ENCODE assay signal across 24 cellular contexts in the genomic region with DNA sequence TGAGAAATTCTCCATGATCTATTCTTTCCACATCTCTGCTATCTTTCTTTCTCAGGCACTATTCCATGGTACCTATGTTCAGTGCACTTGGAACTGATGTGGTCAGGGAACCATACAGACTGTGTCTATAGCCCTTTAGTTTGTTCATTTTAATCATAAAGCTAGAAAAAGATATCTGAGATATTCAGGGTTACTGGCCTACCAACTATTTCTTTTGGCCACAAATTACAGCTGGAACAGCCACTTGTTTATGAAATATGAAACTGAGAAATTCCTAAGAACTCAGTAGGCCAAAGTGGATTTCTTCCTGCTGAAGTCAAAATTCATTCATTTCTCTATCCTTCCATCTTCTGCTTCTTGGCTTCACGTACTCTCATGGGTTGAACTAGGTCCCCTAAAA. TPM values are rescaled to one million over a fixed set of nuclear protein-coding genes. Genes with fewer than 3 reads are reported as not detected.
"Had no signal": no experiment of that assay in that cellular context is flagged by ENCODE, and none has a peak within 500 bp of the region (broad histone marks: within the 10 kb centered on the region; RNA-seq: fewer than 3 reads in every experiment).

No MANE protein-coding gene starts in this region.

- H3K4me3 ChIP-seq: body of pancreas, cardiac muscle cell, heart right ventricle, left lung, neural progenitor cell, spleen, thoracic aorta, vagina had no signal

- H3K27ac Mint-ChIP-seq: activated CD4-positive, alpha-beta memory T cell treated with anti-CD3 and anti-CD28 coated beads for 36 hours; activated naive CD8-positive, alpha-beta T cell treated with anti-CD3 and anti-CD28 coated beads for 36 hours; naive thymus-derived CD8-positive, alpha-beta T cell; neural progenitor cell; progenitor cell of endocrine pancreas; type B pancreatic cell had no signal

- DNase-seq: activated CD4-positive, alpha-beta memory T cell treated with anti-CD3 and anti-CD28 coated beads for 36 hours; activated CD4-positive, alpha-beta T cell treated with anti-CD3 and anti-CD28 coated beads for 48 hours; activated naive CD4-positive, alpha-beta T cell treated with Interleukin-2 at 50 U/mL for 16 hours; activated naive CD8-positive, alpha-beta T cell treated with anti-CD3 and anti-CD28 coated beads for 36 hours; activated T-cell treated with anti-CD3 and anti-CD28 coated beads, Interleukin-2, amount 50 U/mL, for 48 hours; amygdala; body of pancreas; dermis blood vessel endothelial cell; effector CD8-positive, alpha-beta T cell; erythroblast; heart right ventricle; left lung; naive thymus-derived CD8-positive, alpha-beta T cell; retina; spleen; stimulated activated CD4-positive, alpha-beta T cell treated with anti-CD3 and anti-CD28 coated beads, Interleukin-4, amount 100 ng/mL, for 24 hours; stimulated activated naive CD4-positive, alpha-beta T cell treated with Interleukin-2 at 50 U/mL for 16 hours had no signal

- H3K9me3 Mint-ChIP-seq: activated CD4-positive, alpha-beta memory T cell treated with anti-CD3 and anti-CD28 coated beads for 36 hours; neural progenitor cell had no signal

- H3K27me3 Mint-ChIP-seq: activated CD4-positive, alpha-beta memory T cell treated with anti-CD3 and anti-CD28 coated beads for 36 hours; progenitor cell of endocrine pancreas had no signal

- H3K4me3 Mint-ChIP-seq: activated CD4-positive, alpha-beta memory T cell treated with anti-CD3 and anti-CD28 coated beads for 36 hours; activated naive CD8-positive, alpha-beta T cell treated with anti-CD3 and anti-CD28 coated beads for 36 hours; naive thymus-derived CD8-positive, alpha-beta T cell; neural progenitor cell; type B pancreatic cell had no signal

- H3K27ac ChIP-seq: body of pancreas, cardiac muscle cell, heart right ventricle, left lung, neural progenitor cell, spleen, thoracic aorta, vagina had no signal

- H3K36me3 Mint-ChIP-seq: activated CD4-positive, alpha-beta memory T cell treated with anti-CD3 and anti-CD28 coated beads for 36 hours; activated naive CD8-positive, alpha-beta T cell treated with anti-CD3 and anti-CD28 coated beads for 36 hours; naive thymus-derived CD8-positive, alpha-beta T cell had no signal

- H3K36me3 ChIP-seq: cardiac muscle cell, heart right ventricle, left lung, neural progenitor cell, spleen, thoracic aorta, vagina had no signal

- H3K4me1 ChIP-seq: body of pancreas, heart right ventricle, left lung, neural progenitor cell, spleen, vagina had no signal

- H3K4me1 Mint-ChIP-seq: activated naive CD8-positive, alpha-beta T cell treated with anti-CD3 and anti-CD28 coated beads for 36 hours; neural progenitor cell had no signal

- H3K27me3 ChIP-seq: body of pancreas, cardiac muscle cell, heart right ventricle, left lung, neural progenitor cell, spleen, vagina had no signal

- H3K9me3 ChIP-seq: body of pancreas, heart right ventricle, left lung, spleen, thoracic aorta, vagina had no signal

RNA-seq across cellular contexts. Expression of gene LYPD1, which starts 22.8 kb away (rescaled TPM):
- total RNA-seq: activated CD4-positive, alpha-beta memory T cell treated with anti-CD3 and anti-CD28 coated beads for 36 hours; activated naive CD8-positive, alpha-beta T cell treated with anti-CD3 and anti-CD28 coated beads for 36 hours; naive thymus-derived CD8-positive, alpha-beta T cell; T-helper 2 cell treated with Interferon-gamma antibody and Interleukin-4, amounts not matched to agents 100 ng/mL and 5 ng/mL, for 36 hours; vagina had no signal
- polyA plus RNA-seq: naive thymus-derived CD8-positive, alpha-beta T cell had no signal
